In the genomic region with DNA sequence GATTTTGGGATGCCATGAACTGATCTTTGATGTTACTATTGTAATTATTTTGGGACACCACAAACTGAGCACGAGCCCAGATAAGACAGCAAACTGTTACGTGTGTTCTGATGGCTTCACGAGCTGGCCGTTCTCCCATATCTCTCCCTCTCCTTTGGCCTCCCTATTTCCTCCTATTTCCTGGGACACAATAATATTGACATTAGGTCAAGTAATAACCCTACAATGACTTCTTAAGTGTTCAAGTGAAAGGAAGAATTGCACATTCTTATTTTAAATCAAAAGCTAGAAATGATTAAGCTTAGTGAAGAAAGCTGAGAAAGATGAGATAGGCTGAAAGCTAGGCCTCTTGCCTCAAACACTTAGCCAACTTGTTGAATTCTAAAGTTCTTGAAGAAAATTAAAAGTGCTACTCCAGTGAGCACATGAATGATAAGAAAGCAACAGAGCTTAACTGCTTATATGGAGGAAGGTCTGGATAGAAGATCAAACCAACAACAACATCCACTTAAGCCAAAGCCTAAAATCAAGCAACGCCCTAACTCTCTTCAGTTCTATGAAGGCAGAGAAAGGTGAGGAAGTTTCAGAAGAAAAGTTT, we compare ENCODE assay signal across 17 cellular contexts.
DNase-seq lines count a peak whose midpoint lies in the region; ATAC-seq and TF ChIP-seq lines count a peak whose summit lies in the region.
"Had no signal": no experiment of that assay in that cellular context is flagged by ENCODE, and none has a peak within 500 bp of the region (broad histone marks: within the 10 kb centered on the region; RNA-seq: fewer than 3 reads in every experiment).

No MANE protein-coding gene starts in this region.

- no peaks in the 10 kb centered on the region for H3K4me1 ChIP-seq in left lung
- H3K4me1 ChIP-seq in lung (ENCODE audit: control insufficient read depth in 2 of 2, insufficient read depth in 2 of 2, low read length in 2 of 2): no peaks in the 10 kb centered on the region
- H3K4me1 ChIP-seq: A549; BLaER1 treated with 17β-estradiol and CSF1 and Interleukin-3, amounts not matched to agents 10 nM and 100 nM; Caco-2 had no signal

- no peaks in the 10 kb centered on the region for H3K4me1 Mint-ChIP-seq in mesothelial cell of epicardium
- H3K4me1 Mint-ChIP-seq: B cell had no signal

- H3K36me3 ChIP-seq in left lung (no peaks in the 10 kb centered on the region), lung (ENCODE audit: control insufficient read depth in 2 of 2, insufficient read depth in 2 of 2, low read length in 2 of 2) (no peaks in the 10 kb centered on the region)
- H3K36me3 ChIP-seq: BLaER1 treated with 17β-estradiol and CSF1 and Interleukin-3, amounts not matched to agents 10 nM and 100 nM had no signal

- no peaks in the 10 kb centered on the region for H3K36me3 Mint-ChIP-seq in mesothelial cell of epicardium
- H3K36me3 Mint-ChIP-seq: CD8-positive, alpha-beta T cell had no signal

- ATAC-seq in left lung: peak; percentile 88
- peak; percentile 47 for ATAC-seq in lung (ENCODE audit: insufficient read depth, low FRiP score)
- ATAC-seq in GM18517 (IDR thresholded peaks at IDR 0.05; ENCODE audit: unreplicated experiment): no peak
- ATAC-seq: A549; CD8-positive, alpha-beta T cell had no signal

- TF ChIP-seq CTCF in left lung (IDR thresholded peaks at IDR 0.05): no peak
- TF ChIP-seq CTCF in lung (IDR thresholded peaks at IDR 0.05; ENCODE audit: control extremely low read depth, extremely low read depth): no peak
- no peak for TF ChIP-seq CTCF in mesothelial cell of epicardium (IDR thresholded peaks at IDR 0.05; ENCODE audit: unreplicated experiment)

- H3K4me3 Mint-ChIP-seq in mesothelial cell of epicardium: no peak overlapping the region
- H3K4me3 Mint-ChIP-seq: B cell; CD4-positive, alpha-beta T cell; CD8-positive, alpha-beta T cell had no signal

- DNase-seq in left lung (no peak), lung (ENCODE audit: low spot score) (no peak), mesothelial cell of epicardium (ENCODE audit: low spot score in 2 of 2, unreplicated experiment in 2 of 2) (no peak), NCI-H2171 treated with DMSO at 0.1 percent for 48 hours (lab: John Stamatoyannopoulos, UW) (no peak)
- DNase-seq: 8988T; AML-193; Caco-2; Calu3; CD4-positive, alpha-beta T cell; CD8-positive, alpha-beta T cell; DMS79 treated with DMSO at 0.1 percent for 48 hours; GF-D8 had no signal

- H3K27me3 Mint-ChIP-seq in mesothelial cell of epicardium (ENCODE audit: low read depth): no peaks in the 10 kb centered on the region
- H3K27me3 Mint-ChIP-seq: B cell had no signal

- H3K27me3 ChIP-seq in left lung (no peaks in the 10 kb centered on the region), lung (ENCODE audit: control insufficient read depth, insufficient read depth) (no peaks in the 10 kb centered on the region)
- H3K27me3 ChIP-seq: BLaER1 treated with 17β-estradiol and CSF1 and Interleukin-3, amounts not matched to agents 10 nM and 100 nM had no signal

- H3K9me3 ChIP-seq in left lung (no peaks in the 10 kb centered on the region), lung (ENCODE audit: control insufficient read depth in 2 of 2, insufficient read depth in 1 of 2, low read length in 1 of 2) (peaks cover 0 to 7% of the 10 kb centered on the region in 2 donors)
- H3K9me3 ChIP-seq: A549, Caco-2 had no signal

- H3K27ac ChIP-seq in left lung (no peak overlapping the region), lung (ENCODE audit: low read depth in 1 of 2, low read length in 1 of 2) (no peak overlapping the region)
- H3K27ac ChIP-seq: A549; BLaER1 treated with 17β-estradiol and CSF1 and Interleukin-3, amounts not matched to agents 10 nM and 100 nM; C4-2B had no signal

- H3K27ac Mint-ChIP-seq in mesothelial cell of epicardium: no peak overlapping the region
- H3K27ac Mint-ChIP-seq: B cell; CD4-positive, alpha-beta T cell; CD8-positive, alpha-beta T cell had no signal

- peaks cover 13% of the 10 kb centered on the region for H3K9me3 Mint-ChIP-seq in mesothelial cell of epicardium

- 61 to 88% methylated on average over 5 of the region's 5 CpGs for WGBS in lung, 2 donors

- H3K4me3 ChIP-seq in left lung (no peak overlapping the region), lung (no peak overlapping the region)
- H3K4me3 ChIP-seq: A549; BLaER1 treated with 17β-estradiol and CSF1 and Interleukin-3, amounts not matched to agents 10 nM and 100 nM had no signal

- intact Hi-C loops in left lung (cut with DNase I): no loop called here
